In genomic region chr22:24435861-24436351, GRCh38 we compare ENCODE assay signal across 10 cellular contexts. TPM values are rescaled to one million over a fixed set of nuclear protein-coding genes. Genes with fewer than 3 reads are reported as not detected.
DNase-seq lines count a peak whose midpoint lies in the region; ATAC-seq and TF ChIP-seq lines count a peak whose summit lies in the region.
"Had no signal": no experiment of that assay in that cellular context is flagged by ENCODE, and none has a peak within 500 bp of the region (broad histone marks: within the 10 kb centered on the region; RNA-seq: fewer than 3 reads in every experiment).

No MANE protein-coding gene starts in this region.

- no peak overlapping the region for H3K14ac ChIP-seq in IMR-90 (replicated peaks; ENCODE audit: low read depth, low read length)

- no peak overlapping the region; a peak in 1 of 4 replicates for H4K8ac ChIP-seq in IMR-90 (ENCODE audit: low read depth in 2 of 2, low read length in 2 of 2)

- no peaks in the 10 kb centered on the region for H3K27me3 Mint-ChIP-seq in naive B cell

- H3K4me1 ChIP-seq in BLaER1 = peaks cover 100% of the 10 kb centered on the region
- H3K4me1 ChIP-seq in IMR-90 (ENCODE audit: control insufficient read depth, insufficient read depth, low read length) = peaks cover 12% of the 10 kb centered on the region
- peaks cover 14 to 45% of the 10 kb centered on the region in 2 donors for H3K4me1 ChIP-seq in adrenal gland (replicated peaks in 1 of 2)
- H3K4me1 ChIP-seq: pancreas had no signal

- in situ Hi-C loops in IMR-90 (cut with MboI; ENCODE audit: low sequenced_read_pairs) = no loop called here

- no peak overlapping the region for H2BK5ac ChIP-seq in IMR-90 (ENCODE audit: low read depth, low read length, poor library complexity, severe bottlenecking)

- ATAC-seq in IMR-90 (ENCODE audit: low read depth) (no peak), naive B cell (ENCODE audit: low read depth in 2 of 2) (no peak), HG02852 (IDR thresholded peaks at IDR 0.05; ENCODE audit: unreplicated experiment) (no peak), GM18909 (IDR thresholded peaks at IDR 0.05; ENCODE audit: poor library complexity, unreplicated experiment) (no peak)
- ATAC-seq: pancreas had no signal

- peak overlapping the region in 6 of 8 donors; percentile 6 to 91 (median 85) for H3K4me3 Mint-ChIP-seq in naive B cell

- H3K9ac ChIP-seq in BLaER1 (no peak overlapping the region), IMR-90 (ENCODE audit: low read depth, low read length) (no peak overlapping the region)

- H3K4me3 ChIP-seq in BLaER1 (no peak overlapping the region), IMR-90 (ENCODE audit: insufficient read depth, low read depth, low read length) (no peak overlapping the region), adrenal gland (no peak overlapping the region)
- H3K4me3 ChIP-seq: pancreas had no signal

- H2AFZ ChIP-seq in IMR-90 (replicated peaks; ENCODE audit: low read length, poor library complexity) = peak overlapping the region; percentile 75

- no peak overlapping the region; the same call in 2 of the 3 replicates for H2BK15ac ChIP-seq in IMR-90 (ENCODE audit: low read depth, low read length)

- H3K56ac ChIP-seq in IMR-90 (ENCODE audit: extremely low read depth, insufficient read depth, low read length) = no peak overlapping the region

- POLR2A ChIA-PET in IMR-90 (lab: Charles Lee; ENCODE audit: unreplicated experiment) = no interaction called here

- no peak overlapping the region for H3K23ac ChIP-seq in IMR-90 (ENCODE audit: low read depth, low read length)

- H3K9me3 Mint-ChIP-seq in naive B cell = no peaks in the 10 kb centered on the region

- no peak overlapping the region for H2BK120ac ChIP-seq in IMR-90 (ENCODE audit: low read depth, low read length)

- dilution Hi-C loops in IMR-90 (cut with HindIII; ENCODE audit: low sequenced_read_pairs, unreplicated experiment) = no loop called here

- TF ChIP-seq RAD21 in IMR-90 (IDR thresholded peaks at IDR 0.05; ENCODE audit: low read length) = no peak

- peaks cover 58 to 93% (median 80%) of the 10 kb centered on the region in 3 donors for H3K4me1 Mint-ChIP-seq in naive B cell

- BruUV-seq in IMR-90 (replicated peaks; lab: Mats Ljungman, UMichigan) = no TSS peak

- peaks cover 2% of the 10 kb centered on the region for H3K9me1 ChIP-seq in IMR-90 (ENCODE audit: insufficient read depth, low read length)

- intact Hi-C loops in IMR-90 (cut with micrococcal nuclease) (no loop called here), adrenal gland (cut with DNase I) (no loop called here)

- DNase-seq in IMR-90 (peak; percentile 39), adrenal gland (peak in 5 of 7 donors; percentile 12 to 81 (median 45)), naive B cell (no peak), NCI-H2107 treated with DMSO at 0.1 percent for 48 hours (lab: John Stamatoyannopoulos, UW; ENCODE audit: unreplicated experiment) (no peak), COR-L47 (lab: John Stamatoyannopoulos, UW) (no peak)
- DNase-seq: cerebellar nuclear complex had no signal

- H3K36me3 Mint-ChIP-seq in naive B cell = peaks cover 3 to 5% of the 10 kb centered on the region in 2 donors

- peak overlapping the region; percentile 2; the same call in 1 of the 2 replicates for H2AK5ac ChIP-seq in IMR-90 (ENCODE audit: low read depth, low read length)

- H3K79me1 ChIP-seq in IMR-90 (ENCODE audit: low read depth in 1 of 2, low read length in 2 of 2) = no peaks in the 10 kb centered on the region

- TF ChIP-seq CTCF in IMR-90 (conservative IDR thresholded peaks at IDR 0.05; ENCODE audit: low read depth, low read length) (no peak), adrenal gland (IDR thresholded peaks at IDR 0.05) (no peak)

- WGBS in IMR-90 (ENCODE audit: extremely low coverage in 2 of 2, insufficient read length in 1 of 2), 2 experiments = 90% methylated on average over 2 of the region's 12 CpGs; no CpG with 5 or more reads in 1 of the 2 experiments
- 48 to 77% (median 72%) methylated on average over 9 to 12 of the region's 12 CpGs for WGBS in adrenal gland, 4 donors

- H3K27ac ChIP-seq in BLaER1 (peak overlapping the region; percentile 85), IMR-90 (ENCODE audit: insufficient read depth, low read length) (no peak overlapping the region), adrenal gland (peak overlapping the region in 4 of 5 donors; percentile 26 to 89 (median 70))

- peak overlapping the region in 5 of 6 donors; percentile 94 to 100 (median 99) for H3K27ac Mint-ChIP-seq in naive B cell

- TF ChIP-seq POLR2A in IMR-90 (IDR thresholded peaks at IDR 0.05; ENCODE audit: low read depth, low read length) (no peak), adrenal gland (IDR thresholded peaks at IDR 0.05) (no peak)

- no peaks in the 10 kb centered on the region for H3K36me3 ChIP-seq in BLaER1
- no peaks in the 10 kb centered on the region for H3K36me3 ChIP-seq in IMR-90 (ENCODE audit: control insufficient read depth, insufficient read depth, low read length)
- no peaks in the 10 kb centered on the region for H3K36me3 ChIP-seq in adrenal gland (replicated peaks in 1 of 2)
- H3K36me3 ChIP-seq: pancreas had no signal

- H3K27me3 ChIP-seq in BLaER1 (no peaks in the 10 kb centered on the region), IMR-90 (ENCODE audit: control insufficient read depth, insufficient read depth, low read length) (no peaks in the 10 kb centered on the region), adrenal gland (no peaks in the 10 kb centered on the region)
- H3K27me3 ChIP-seq: pancreas had no signal

- no peaks in the 10 kb centered on the region for H3K9me3 ChIP-seq in BLaER1
- no peaks in the 10 kb centered on the region for H3K9me3 ChIP-seq in IMR-90 (ENCODE audit: control insufficient read depth, insufficient read depth, low read length)
- H3K9me3 ChIP-seq in adrenal gland (replicated peaks in 1 of 3) = no peaks in the 10 kb centered on the region
- H3K9me3 ChIP-seq: pancreas had no signal

- H3K4me2 ChIP-seq in BLaER1 = peak overlapping the region; percentile 98
- H3K4me2 ChIP-seq in IMR-90 (ENCODE audit: low read depth, low read length) = no peak overlapping the region

- H4K5ac ChIP-seq in IMR-90 (ENCODE audit: low read depth, low read length) = no peak overlapping the region

- no peak overlapping the region for H3K18ac ChIP-seq in IMR-90 (ENCODE audit: low read depth, low read length)

- peak overlapping the region; percentile 71 for H2AK9ac ChIP-seq in IMR-90 (replicated peaks; ENCODE audit: low read depth, low read length, poor library complexity)

- CTCF ChIA-PET in IMR-90 (lab: Yijun Ruan, JAX) = no interaction called here

- peaks cover 25% of the 10 kb centered on the region for H4K20me1 ChIP-seq in BLaER1
- no peaks in the 10 kb centered on the region for H4K20me1 ChIP-seq in IMR-90 (ENCODE audit: insufficient read depth, low read length)

- H2BK20ac ChIP-seq in IMR-90 (ENCODE audit: low read depth, low read length) = no peak overlapping the region

- no peak overlapping the region for H3K4ac ChIP-seq in IMR-90 (ENCODE audit: low read depth, low read length)

- H4K91ac ChIP-seq in IMR-90 (ENCODE audit: insufficient read depth, low read depth, low read length) = no peak overlapping the region

TF ChIP-seq in IMR-90, 13 proteins besides CTCF, POLR2A, EP300 and RAD21:
- TF ChIP-seq BHLHE40 (IDR thresholded peaks at IDR 0.05; ENCODE audit: low read depth, low read length) (no peak), CEBPB (IDR thresholded peaks at IDR 0.05; ENCODE audit: low read depth, low read length) (no peak)
- TF ChIP-seq, protein P1, sequence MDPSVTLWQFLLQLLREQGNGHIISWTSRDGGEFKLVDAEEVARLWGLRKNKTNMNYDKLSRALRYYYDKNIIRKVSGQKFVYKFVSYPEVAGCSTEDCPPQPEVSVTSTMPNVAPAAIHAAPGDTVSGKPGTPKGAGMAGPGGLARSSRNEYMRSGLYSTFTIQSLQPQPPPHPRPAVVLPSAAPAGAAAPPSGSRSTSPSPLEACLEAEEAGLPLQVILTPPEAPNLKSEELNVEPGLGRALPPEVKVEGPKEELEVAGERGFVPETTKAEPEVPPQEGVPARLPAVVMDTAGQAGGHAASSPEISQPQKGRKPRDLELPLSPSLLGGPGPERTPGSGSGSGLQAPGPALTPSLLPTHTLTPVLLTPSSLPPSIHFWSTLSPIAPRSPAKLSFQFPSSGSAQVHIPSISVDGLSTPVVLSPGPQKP (IDR thresholded peaks at IDR 0.05; ENCODE audit: borderline replicate concordance, low read depth, low read length) = no peak

RNA-seq across cellular contexts. Expression of gene ADORA2A, which starts 8.5 kb away (rescaled TPM):
- total RNA-seq in IMR-90 (2012; rRNA removed) (0.28 and 0.36 TPM in 2 replicates), adrenal gland (10 to 100 TPM in 4 of 8 donors, 1 to 10 TPM in 4; 5.1 to 16.4 (median 8.5) TPM)
- polyA plus RNA-seq in IMR-90 (2012; rRNA removed) (0.76 and 1.1 TPM in 2 replicates), adrenal gland (1 to 10 TPM; 2.9 to 8.5 (median 3.9) TPM), naive B cell (ENCODE audit: low read depth in 6 of 6) (10 to 100 TPM; 43.9 to 79.9 (median 52.5) TPM)
- 1.3 and 1.6 TPM in 2 replicates for polyA plus RNA-seq in IMR-90 (2012; cell fraction: cytosol; rRNA removed)
- polyA plus RNA-seq in IMR-90 (2012; cell fraction: nucleus; rRNA removed; ENCODE audit: low replicate concordance) = 2.9 and 7.6 TPM in 2 replicates

RNA-seq across cellular contexts. Expression of gene UPB1, which starts 59.2 kb away (rescaled TPM):
- under 0.01 TPM in 2 replicates for total RNA-seq in IMR-90 (2012; rRNA removed)
- polyA plus RNA-seq in IMR-90 (2012; rRNA removed) = 0.02 and 0.03 TPM in 2 replicates
- 0.04 TPM in 1 of 2 replicates, not detected in the other for polyA plus RNA-seq in IMR-90 (2012; cell fraction: cytosol; rRNA removed)
- 0.34 and 0.37 TPM in 2 replicates for polyA plus RNA-seq in IMR-90 (2012; cell fraction: nucleus; rRNA removed; ENCODE audit: low replicate concordance)
- total RNA-seq in adrenal gland = 1 to 10 TPM in 2 of 8 donors, under 1 TPM in 5, not detected in 1; 0.11 to 2.2 (median 0.29) TPM
- polyA plus RNA-seq in adrenal gland = under 1 TPM; 0.11 to 0.48 (median 0.34) TPM
- polyA plus RNA-seq in naive B cell (ENCODE audit: low read depth in 6 of 6) = under 1 TPM in 5 of 6 donors, not detected in 1; 0.08 to 0.90 (median 0.20) TPM

Comparison
In these comparisons a context has a peak if more than half of its experiments do, and no peak if none do; other contexts are left out.
1. DNase-seq: peak in IMR-90 (single experiment) and adrenal gland (5 of 7); none in naive B cell (single experiment), NCI-H2107 treated with DMSO at 0.1 percent for 48 hours (single experiment) and COR-L47 (single experiment).
2. RNA of gene ADORA2A, which starts 8.5 kb away (polyA plus RNA-seq): 43.9 to 79.9 TPM in naive B cell; 2.9 to 8.5 TPM in adrenal gland and 0.76 to 7.6 TPM in IMR-90; every median in the first group is over 4 times any median in the second.